In the genomic region with DNA sequence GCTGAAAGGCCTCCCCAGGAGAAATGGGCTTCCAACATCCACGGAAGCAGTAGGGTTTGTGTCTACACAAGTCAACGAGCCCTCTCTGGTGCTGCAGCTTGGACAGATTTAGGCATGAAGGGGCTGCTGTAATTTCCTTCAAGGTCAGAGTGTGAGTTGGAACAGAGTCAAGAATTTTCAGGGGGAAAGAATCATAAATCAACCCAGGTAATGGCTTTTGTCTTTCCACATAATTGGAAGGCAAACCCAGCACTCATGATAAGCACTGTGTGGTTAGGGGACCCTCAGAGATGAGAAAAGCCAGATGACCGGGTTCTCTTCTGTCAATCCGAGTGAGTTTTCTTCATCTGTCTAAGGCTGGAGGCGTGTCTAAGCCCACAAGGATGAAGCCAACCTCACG, we compare ENCODE assay signal across 21 cellular contexts.
"Had no signal": no experiment of that assay in that cellular context is flagged by ENCODE, and none has a peak within 500 bp of the region (broad histone marks: within the 10 kb centered on the region; RNA-seq: fewer than 3 reads in every experiment).

No MANE protein-coding gene starts in this region.

- ATAC-seq: foreskin keratinocyte, gastroesophageal sphincter, heart left ventricle, left colon, left lung, left ventricle myocardium superior, lower lobe of right lung had no signal

- FAIRE-seq: colon, endothelial cell of umbilical vein, frontal cortex, kidney had no signal

- DNase-seq: dermis blood vessel endothelial cell; dorsolateral prefrontal cortex; effector CD4-positive, alpha-beta T cell; effector memory CD4-positive, alpha-beta T cell; foreskin keratinocyte; heart left ventricle; hypothalamus; immature natural killer cell; islet precursor cell; kidney; kidney glomerular epithelial cell; left colon; left lung; left ventricle myocardium superior; lower lobe of right lung; mesenchymal stem cell; midbrain had no signal
